19 cellular contexts compared by ENCODE assay signal in genomic region chr14:72788972-72789728, GRCh38.
DNase-seq lines count a peak whose midpoint lies in the region; ATAC-seq and TF ChIP-seq lines count a peak whose summit lies in the region.
"Had no signal": no experiment of that assay in that cellular context is flagged by ENCODE, and none has a peak within 500 bp of the region (broad histone marks: within the 10 kb centered on the region; RNA-seq: fewer than 3 reads in every experiment).

No MANE protein-coding gene starts in this region.

- ATAC-seq in IMR-90 (ENCODE audit: low read depth): no peak
- no peak for ATAC-seq in activated B cell treated with CpG ODN at 0.5 μM for 24 hours (ENCODE audit: low read depth)
- ATAC-seq in HG03342 (IDR thresholded peaks at IDR 0.05; ENCODE audit: unreplicated experiment): no peak
- ATAC-seq: stimulated activated effector memory CD8-positive, alpha-beta T cell treated with anti-CD3 and anti-CD28 coated beads, Interleukin-12 subunit alpha, Interleukin-12 subunit beta, amount 100 ng/mL, for 72 hours had no signal

- H3K27ac Mint-ChIP-seq in activated B cell treated with CpG ODN at 0.5 μM for 24 hours (peak overlapping the region; percentile 46), H9 (peak overlapping the region in 1 of 3 experiments; percentile 18; a peak in 1 of 7 replicates)

- TF ChIP-seq RAD21 in IMR-90 (IDR thresholded peaks at IDR 0.05; ENCODE audit: low read length): no peak

- peaks cover 6% of the 10 kb centered on the region; the same call in 1 of the 2 replicates for H4K20me1 ChIP-seq in IMR-90 (ENCODE audit: insufficient read depth, low read length)
- H4K20me1 ChIP-seq in H9 (ENCODE audit: control insufficient read depth, insufficient read depth, insufficient read length): no peaks in the 10 kb centered on the region

- H2AK9ac ChIP-seq in IMR-90 (replicated peaks; ENCODE audit: low read depth, low read length, poor library complexity): no peak overlapping the region

- H2BK15ac ChIP-seq in IMR-90 (ENCODE audit: low read depth, low read length): no peak overlapping the region
- H2BK15ac ChIP-seq in H9 (ENCODE audit: low read depth, low read length): no peak overlapping the region

- H4K5ac ChIP-seq in IMR-90 (ENCODE audit: low read depth, low read length): no peak overlapping the region
- no peak overlapping the region for H4K5ac ChIP-seq in H9 (ENCODE audit: insufficient read length, low read depth, low read length)

- POLR2A ChIA-PET in IMR-90 (lab: Charles Lee; ENCODE audit: unreplicated experiment): no interaction called here
- POLR2A ChIA-PET in activated B cell treated with CpG ODN at 0.5 μM for 24 hours (lab: Charles Lee): no interaction called here

- no peaks in the 10 kb centered on the region for H3K79me2 ChIP-seq in H9 (ENCODE audit: insufficient read depth, low read length)

- H2AFZ ChIP-seq in IMR-90 (replicated peaks; ENCODE audit: low read length, poor library complexity) (no peak overlapping the region), H9 (ENCODE audit: low read length) (no peak overlapping the region)

- WGBS in IMR-90 (ENCODE audit: extremely low coverage in 2 of 2, insufficient read length in 1 of 2), 2 experiments: 90% methylated on average over 7 of the region's 13 CpGs; no CpG with 5 or more reads in 1 of the 2 experiments
- WGBS in H9 (ENCODE audit: extremely low coverage, insufficient read length, low lambda C conversion rate): no CpG with 5 or more reads among the region's 13 CpGs

- no peak overlapping the region for H3K4me2 ChIP-seq in IMR-90 (ENCODE audit: low read depth, low read length)
- H3K4me2 ChIP-seq in H9 (ENCODE audit: insufficient read depth, insufficient read length, low read length): no peak overlapping the region

- no peak overlapping the region for H3T11ph ChIP-seq in H9 (ENCODE audit: low read length)

- no peak for TF ChIP-seq CTCF in GM12865 (IDR thresholded peaks at IDR 0.05; ENCODE audit: insufficient read depth, low read depth, low read length, missing control alignments)
- TF ChIP-seq CTCF in IMR-90 (conservative IDR thresholded peaks at IDR 0.05; ENCODE audit: low read depth, low read length): no peak
- no peak for TF ChIP-seq CTCF in activated B cell treated with CpG ODN at 0.5 μM for 24 hours (IDR thresholded peaks at IDR 0.05)
- TF ChIP-seq CTCF in H9 (conservative IDR thresholded peaks at IDR 0.05): no peak

- H3K4ac ChIP-seq in IMR-90 (ENCODE audit: low read depth, low read length) (no peak overlapping the region), H9 (ENCODE audit: low read depth, low read length) (no peak overlapping the region)

- no peaks in the 10 kb centered on the region for H3K36me3 ChIP-seq in IMR-90 (ENCODE audit: control insufficient read depth, insufficient read depth, low read length)
- H3K36me3 ChIP-seq: neutrophil, thyroid gland had no signal

- H2BK12ac ChIP-seq in H9 (ENCODE audit: insufficient read length, low read depth, low read length): no peak overlapping the region

- H3K27ac ChIP-seq in IMR-90 (ENCODE audit: insufficient read depth, low read length): no peak overlapping the region
- no peak overlapping the region for H3K27ac ChIP-seq in H9 (ENCODE audit: insufficient read length, low read depth, low read length)
- H3K27ac ChIP-seq: neutrophil, thyroid gland had no signal

- BruUV-seq in IMR-90 (replicated peaks; lab: Mats Ljungman, UMichigan): no TSS peak

- no peak overlapping the region for H3K9ac ChIP-seq in IMR-90 (ENCODE audit: low read depth, low read length)
- no peak overlapping the region for H3K9ac ChIP-seq in H9 (ENCODE audit: extremely low read depth, insufficient read length, low read length)

- dilution Hi-C loops in IMR-90 (cut with HindIII; ENCODE audit: low sequenced_read_pairs, unreplicated experiment): no loop called here

- H2AK5ac ChIP-seq in IMR-90 (ENCODE audit: low read depth, low read length) (peak overlapping the region; percentile 35; the same call in 1 of the 2 replicates), H9 (ENCODE audit: insufficient read length, low read length) (no peak overlapping the region)

- H3K9me3 Mint-ChIP-seq in activated B cell treated with CpG ODN at 0.5 μM for 24 hours (no peaks in the 10 kb centered on the region), H9 (no peaks in the 10 kb centered on the region)
- H3K9me3 Mint-ChIP-seq: stimulated activated effector memory CD8-positive, alpha-beta T cell treated with anti-CD3 and anti-CD28 coated beads, Interleukin-12 subunit alpha, Interleukin-12 subunit beta, amount 100 ng/mL, for 72 hours had no signal

- H2BK120ac ChIP-seq in IMR-90 (ENCODE audit: low read depth, low read length): no peak overlapping the region
- H2BK120ac ChIP-seq in H9 (ENCODE audit: low read depth, low read length, poor library complexity, severe bottlenecking): no peak overlapping the region

- H3K9me1 ChIP-seq in IMR-90 (ENCODE audit: insufficient read depth, low read length): peaks cover 3% of the 10 kb centered on the region; the same call in 1 of the 2 replicates

- H4K8ac ChIP-seq in IMR-90 (ENCODE audit: low read depth in 2 of 2, low read length in 2 of 2) (no peak overlapping the region), H9 (replicated peaks; ENCODE audit: insufficient read length, low read depth, low read length) (no peak overlapping the region)

- no peak overlapping the region for H3K23ac ChIP-seq in IMR-90 (ENCODE audit: low read depth, low read length)
- H3K23ac ChIP-seq in H9 (ENCODE audit: insufficient read length, low read depth, low read length): no peak overlapping the region

- peaks cover 31 to 74% of the 10 kb centered on the region in 2 experiments for H3K79me1 ChIP-seq in IMR-90 (ENCODE audit: low read depth in 1 of 2, low read length in 2 of 2)
- no peaks in the 10 kb centered on the region for H3K79me1 ChIP-seq in H9 (ENCODE audit: insufficient read depth, low read depth, low read length, poor library complexity, severe bottlenecking)

- no peak overlapping the region for H2BK5ac ChIP-seq in IMR-90 (ENCODE audit: low read depth, low read length, poor library complexity, severe bottlenecking)
- H2BK5ac ChIP-seq in H9 (ENCODE audit: insufficient read length, low read length): no peak overlapping the region

- H3K27me3 Mint-ChIP-seq in activated B cell treated with CpG ODN at 0.5 μM for 24 hours (no peaks in the 10 kb centered on the region), H9 (ENCODE audit: low read depth) (peaks cover 9% of the 10 kb centered on the region; the same call in 1 of the 2 replicates)

- peaks cover 3% of the 10 kb centered on the region; the same call in 1 of the 2 replicates for H3K4me1 ChIP-seq in IMR-90 (ENCODE audit: control insufficient read depth, insufficient read depth, low read length)
- H3K4me1 ChIP-seq in H9 (ENCODE audit: insufficient read depth, low read length): peaks cover 7% of the 10 kb centered on the region; the same call in 1 of the 2 replicates
- H3K4me1 ChIP-seq: thyroid gland had no signal

- no peaks in the 10 kb centered on the region for H3K36me3 Mint-ChIP-seq in activated B cell treated with CpG ODN at 0.5 μM for 24 hours (ENCODE audit: low read depth)
- no peaks in the 10 kb centered on the region; a peak in 1 of 7 replicates for H3K36me3 Mint-ChIP-seq in H9 (ENCODE audit: insufficient read depth in 1 of 3, low read depth in 3 of 3)
- H3K36me3 Mint-ChIP-seq: stimulated activated effector memory CD8-positive, alpha-beta T cell treated with anti-CD3 and anti-CD28 coated beads, Interleukin-12 subunit alpha, Interleukin-12 subunit beta, amount 100 ng/mL, for 72 hours had no signal

- DNase-seq in GM12865 (ENCODE audit: low read depth): peak; percentile 19
- DNase-seq in IMR-90: no peak
- no peak for DNase-seq in activated B cell treated with CpG ODN at 0.5 μM for 24 hours
- peak; percentile 57 for DNase-seq in mesenteric fat pad (ENCODE audit: low spot score)
- DNase-seq in NCI-H2227 (lab: John Stamatoyannopoulos, UW; ENCODE audit: unreplicated experiment): no peak
- DNase-seq in H9: no peak
- no peak for DNase-seq in putamen (ENCODE audit: low spot score)
- DNase-seq: activated CD4-positive, alpha-beta T cell treated with anti-CD3 and anti-CD28 coated beads for 48 hours; activated effector memory CD4-positive, alpha-beta T cell treated with anti-CD3 and anti-CD28 coated beads, Interleukin-2, amount 50 U/mL, for 16 hours; amniotic stem cell; Calu3; central memory CD4-positive, alpha-beta T cell; hypothalamus; midbrain; NCI-H2081 treated with DMSO at 0.1 percent for 48 hours; thyroid gland had no signal

- H3K4me3 ChIP-seq in GM12865 (ENCODE audit: low read depth, low read length): no peak overlapping the region
- no peak overlapping the region for H3K4me3 ChIP-seq in IMR-90 (ENCODE audit: insufficient read depth, low read depth, low read length)
- H3K4me3 ChIP-seq: thyroid gland had no signal

- no peaks in the 10 kb centered on the region for H3K27me3 ChIP-seq in IMR-90 (ENCODE audit: control insufficient read depth, insufficient read depth, low read length)
- H3K27me3 ChIP-seq in H9 (ENCODE audit: insufficient read depth, low read length): no peaks in the 10 kb centered on the region
- H3K27me3 ChIP-seq: neutrophil, thyroid gland had no signal

- in situ Hi-C loops in IMR-90 (cut with MboI; ENCODE audit: low sequenced_read_pairs): no loop called here

- no peak overlapping the region for H3K56ac ChIP-seq in IMR-90 (ENCODE audit: extremely low read depth, insufficient read depth, low read length)
- H3K56ac ChIP-seq in H9 (ENCODE audit: insufficient read length, low read depth, low read length): no peak overlapping the region

- intact Hi-C loops in IMR-90 (cut with micrococcal nuclease): no loop called here
- intact Hi-C loops in activated B cell treated with CpG ODN at 0.5 μM for 24 hours (cut with micrococcal nuclease): loop anchor here (5.0 kb wide), 1 partner anchor 72 kb away; no protein-coding TSS in a partner anchor

- no peak overlapping the region for H3K4me3 Mint-ChIP-seq in activated B cell treated with CpG ODN at 0.5 μM for 24 hours
- H3K4me3 Mint-ChIP-seq in H9: no peak overlapping the region
- H3K4me3 Mint-ChIP-seq: stimulated activated effector memory CD8-positive, alpha-beta T cell treated with anti-CD3 and anti-CD28 coated beads, Interleukin-12 subunit alpha, Interleukin-12 subunit beta, amount 100 ng/mL, for 72 hours had no signal

- H3K4me1 Mint-ChIP-seq in activated B cell treated with CpG ODN at 0.5 μM for 24 hours: peaks cover 53% of the 10 kb centered on the region
- H3K4me1 Mint-ChIP-seq in H9: peaks cover 24 to 32% of the 10 kb centered on the region in 2 experiments

- H2BK20ac ChIP-seq in IMR-90 (ENCODE audit: low read depth, low read length): no peak overlapping the region
- H2BK20ac ChIP-seq in H9 (ENCODE audit: low read depth, low read length, poor library complexity, severe bottlenecking): no peak overlapping the region

- H3K14ac ChIP-seq in IMR-90 (replicated peaks; ENCODE audit: low read depth, low read length) (no peak overlapping the region), H9 (ENCODE audit: insufficient read depth, low read length) (no peak overlapping the region)

- no peaks in the 10 kb centered on the region for H3K23me2 ChIP-seq in H9 (ENCODE audit: insufficient read length, low read depth, low read length, poor library complexity, severe bottlenecking)

- H3K18ac ChIP-seq in IMR-90 (ENCODE audit: low read depth, low read length) (no peak overlapping the region), H9 (ENCODE audit: insufficient read length, low read depth, low read length) (no peak overlapping the region)

- H4K91ac ChIP-seq in IMR-90 (ENCODE audit: insufficient read depth, low read depth, low read length) (no peak overlapping the region), H9 (ENCODE audit: insufficient read length, low read depth, low read length) (no peak overlapping the region)

- H3K9me3 ChIP-seq in IMR-90 (ENCODE audit: control insufficient read depth, insufficient read depth, low read length) (no peaks in the 10 kb centered on the region), H9 (ENCODE audit: control insufficient read depth, low read depth, low read length) (no peaks in the 10 kb centered on the region)
- H3K9me3 ChIP-seq: neutrophil, thyroid gland had no signal

- CTCF ChIA-PET in IMR-90 (lab: Yijun Ruan, JAX): no interaction called here
- CTCF ChIA-PET in activated B cell treated with CpG ODN at 0.5 μM for 24 hours (lab: Charles Lee): no interaction called here

- TF ChIP-seq POLR2A in IMR-90 (IDR thresholded peaks at IDR 0.05; ENCODE audit: low read depth, low read length): no peak

Comparison
In these comparisons a context has a peak if more than half of its experiments do, and no peak if none do; other contexts are left out.
1. DNase-seq: peak in GM12865 (single experiment) and mesenteric fat pad (single experiment); none in IMR-90 (single experiment), activated B cell treated with CpG ODN at 0.5 μM for 24 hours (single experiment), NCI-H2227 (single experiment), H9 (single experiment) and putamen (single experiment).